In the genomic region with DNA sequence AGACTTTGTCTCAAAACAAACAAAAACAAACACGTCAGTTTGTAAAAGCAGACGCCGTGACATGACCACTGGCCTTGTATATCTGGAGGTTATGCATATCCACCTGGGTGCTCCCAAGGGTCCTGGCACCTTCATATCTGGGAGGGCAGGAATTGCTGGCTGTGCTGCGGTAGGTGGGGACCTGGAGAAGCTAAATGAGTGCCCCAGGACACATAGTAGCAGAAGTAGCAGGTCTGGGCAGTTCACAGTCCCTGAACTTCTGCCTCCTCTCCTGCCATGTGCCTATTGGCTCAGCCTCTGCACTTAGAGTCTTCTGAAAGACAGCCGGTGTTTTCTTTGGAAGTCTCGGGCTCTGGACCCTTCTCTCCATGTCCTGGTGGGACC, we compare ENCODE assay signal across 13 cellular contexts. TPM values are rescaled to one million over a fixed set of nuclear protein-coding genes. Genes with fewer than 3 reads are reported as not detected.
DNase-seq lines count a peak whose midpoint lies in the region; ATAC-seq and TF ChIP-seq lines count a peak whose summit lies in the region.
"Had no signal": no experiment of that assay in that cellular context is flagged by ENCODE, and none has a peak within 500 bp of the region (broad histone marks: within the 10 kb centered on the region; RNA-seq: fewer than 3 reads in every experiment).

No MANE protein-coding gene starts in this region.

- TF ChIP-seq EP300 in esophagus muscularis mucosa (IDR thresholded peaks at IDR 0.05), result no peak

- H3K36me3 ChIP-seq in esophagus muscularis mucosa (no peaks in the 10 kb centered on the region), upper lobe of right lung (no peaks in the 10 kb centered on the region)
- H3K36me3 ChIP-seq in effector memory CD4-positive, alpha-beta T cell (ENCODE audit: control insufficient read depth, insufficient read depth, low read length), result no peaks in the 10 kb centered on the region

- WGBS in esophagus muscularis mucosa, result 85% methylated on average over 4 of the region's 6 CpGs

- TF ChIP-seq POLR2A in esophagus muscularis mucosa (IDR thresholded peaks at IDR 0.05; ENCODE audit: low read depth), result no peak

- intact Hi-C loops in esophagus muscularis mucosa (cut with DNase I) (no loop called here), upper lobe of right lung (cut with DNase I) (no loop called here)

- no peak overlapping the region for H3K4me3 ChIP-seq in esophagus muscularis mucosa
- no peak overlapping the region for H3K4me3 ChIP-seq in upper lobe of right lung
- no peak overlapping the region for H3K4me3 ChIP-seq in effector memory CD4-positive, alpha-beta T cell (ENCODE audit: insufficient read depth, low read depth, low read length, poor library complexity, severe bottlenecking)

- DNase-seq in SKM-1 (lab: John Stamatoyannopoulos, UW; ENCODE audit: unreplicated experiment) (peak; percentile 55), esophagus muscularis mucosa (ENCODE audit: extremely low spot score) (no peak), omental fat pad (ENCODE audit: low spot score) (no peak), upper lobe of right lung (no peak), middle frontal gyrus (ENCODE audit: extremely low spot score, low spot score) (no peak), NCI-H526 (lab: John Stamatoyannopoulos, UW) (no peak)
- DNase-seq in effector memory CD4-positive, alpha-beta T cell, result no peak
- DNase-seq: CD8-positive, alpha-beta T cell; H7; immature natural killer cell; NCI-H1048; NCI-H226 had no signal

- H3K27ac ChIP-seq in esophagus muscularis mucosa (replicated peaks in 1 of 4), result peak overlapping the region; percentile 64 to 82 (median 72)
- H3K27ac ChIP-seq in upper lobe of right lung, result peak overlapping the region; percentile 79
- no peak overlapping the region for H3K27ac ChIP-seq in effector memory CD4-positive, alpha-beta T cell (ENCODE audit: insufficient read depth, low read length, poor library complexity, severe bottlenecking)

- H3K27me3 ChIP-seq in esophagus muscularis mucosa (no peaks in the 10 kb centered on the region), upper lobe of right lung (no peaks in the 10 kb centered on the region)
- H3K27me3 ChIP-seq in effector memory CD4-positive, alpha-beta T cell (replicated peaks; ENCODE audit: control insufficient read depth, insufficient read depth, low read length, poor library complexity, severe bottlenecking), result no peaks in the 10 kb centered on the region

- no peak for TF ChIP-seq CTCF in esophagus muscularis mucosa (IDR thresholded peaks at IDR 0.05)
- TF ChIP-seq CTCF in omental fat pad (IDR thresholded peaks at IDR 0.05), result no peak
- TF ChIP-seq CTCF in upper lobe of right lung (IDR thresholded peaks at IDR 0.05), result no peak

- H3K4me1 ChIP-seq in esophagus muscularis mucosa, result peaks cover 16 to 31% (median 25%) of the 10 kb centered on the region in 4 donors
- peaks cover 17% of the 10 kb centered on the region for H3K4me1 ChIP-seq in upper lobe of right lung
- no peaks in the 10 kb centered on the region for H3K4me1 ChIP-seq in effector memory CD4-positive, alpha-beta T cell (ENCODE audit: control insufficient read depth, insufficient read depth, low read length, poor library complexity, severe bottlenecking)

- ATAC-seq in omental fat pad (ENCODE audit: low FRiP score) (peak; percentile 26), upper lobe of right lung (peak; percentile 56)
- ATAC-seq: CD8-positive, alpha-beta T cell had no signal

- no peaks in the 10 kb centered on the region for H3K9me3 ChIP-seq in esophagus muscularis mucosa
- no peaks in the 10 kb centered on the region for H3K9me3 ChIP-seq in upper lobe of right lung
- no peaks in the 10 kb centered on the region for H3K9me3 ChIP-seq in effector memory CD4-positive, alpha-beta T cell (ENCODE audit: control insufficient read depth, low read length)

RNA-seq across cellular contexts. Expression of gene IL1R2, which starts 30.9 kb away (rescaled TPM):
- 10 to 100 TPM in 1 of 4 donors, 1 to 10 TPM in 3; 2.5 to 56.2 (median 6.4) TPM for total RNA-seq in esophagus muscularis mucosa
- 100 to 1,000 TPM in 1 of 4 donors, 10 to 100 TPM in 3; 12.2 to 207 (median 32.1) TPM for total RNA-seq in omental fat pad
- 17.0 TPM for total RNA-seq in upper lobe of right lung
- total RNA-seq: CD8-positive, alpha-beta T cell; neural crest cell had no signal
